Comparison of ENCODE assay signal across 23 cellular contexts in the genomic region with DNA sequence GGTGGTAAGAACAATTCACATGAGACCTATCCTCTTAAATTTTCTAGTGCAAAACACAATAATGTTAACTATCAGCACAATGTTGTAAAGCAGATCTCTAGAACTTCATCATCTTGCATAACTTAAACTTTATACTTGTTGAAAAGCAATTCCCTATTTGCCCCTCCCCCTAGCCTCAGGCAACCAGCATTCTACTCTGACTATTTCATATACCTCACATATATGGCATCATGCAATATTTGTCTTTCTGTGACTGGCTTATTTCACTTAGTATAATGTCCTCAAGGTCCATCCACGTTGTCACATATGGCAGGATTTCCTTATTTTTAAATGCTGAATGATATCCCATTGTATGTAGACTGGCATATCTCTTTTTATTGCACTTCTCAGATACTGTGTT.
"Had no signal": no experiment of that assay in that cellular context is flagged by ENCODE, and none has a peak within 500 bp of the region (broad histone marks: within the 10 kb centered on the region; RNA-seq: fewer than 3 reads in every experiment).

No MANE protein-coding gene starts in this region.

- H3K27ac ChIP-seq: colonic mucosa, coronary artery, dorsolateral prefrontal cortex, epithelial cell of prostate, esophagus muscularis mucosa, esophagus squamous epithelium, foreskin keratinocyte, gastrocnemius medialis, gastroesophageal sphincter, heart left ventricle, heart right ventricle had no signal

- H3K9me3 ChIP-seq: colonic mucosa, esophagus muscularis mucosa, gastrocnemius medialis had no signal

- H3K36me3 ChIP-seq: colonic mucosa, esophagus muscularis mucosa, esophagus squamous epithelium, gastrocnemius medialis, gastroesophageal sphincter, heart left ventricle, heart right ventricle had no signal

- H3K27me3 ChIP-seq: colonic mucosa, dorsolateral prefrontal cortex, esophagus muscularis mucosa, esophagus squamous epithelium, gastrocnemius medialis, gastroesophageal sphincter, heart left ventricle, heart right ventricle had no signal

- H3K4me3 ChIP-seq: colonic mucosa, coronary artery, dorsolateral prefrontal cortex, esophagus muscularis mucosa, esophagus squamous epithelium, gastrocnemius medialis, gastroesophageal sphincter, heart left ventricle, heart right ventricle had no signal

- DNase-seq: colonic mucosa; cortex of kidney; dermis blood vessel endothelial cell; dorsolateral prefrontal cortex; effector CD4-positive, alpha-beta T cell; effector CD8-positive, alpha-beta T cell; effector memory CD4-positive, alpha-beta T cell; effector memory CD8-positive, alpha-beta T cell; endodermal cell; erythroblast; esophagus squamous epithelium; foreskin fibroblast; foreskin keratinocyte; foreskin melanocyte; gastrocnemius medialis; glutamatergic neuron; head of caudate nucleus; heart left ventricle; heart right ventricle had no signal

- H3K4me1 ChIP-seq: colonic mucosa, esophagus muscularis mucosa, esophagus squamous epithelium, foreskin keratinocyte, gastrocnemius medialis, gastroesophageal sphincter, heart left ventricle, heart right ventricle had no signal
